Comparison of ENCODE assay signal across 10 cellular contexts in the genomic region with DNA sequence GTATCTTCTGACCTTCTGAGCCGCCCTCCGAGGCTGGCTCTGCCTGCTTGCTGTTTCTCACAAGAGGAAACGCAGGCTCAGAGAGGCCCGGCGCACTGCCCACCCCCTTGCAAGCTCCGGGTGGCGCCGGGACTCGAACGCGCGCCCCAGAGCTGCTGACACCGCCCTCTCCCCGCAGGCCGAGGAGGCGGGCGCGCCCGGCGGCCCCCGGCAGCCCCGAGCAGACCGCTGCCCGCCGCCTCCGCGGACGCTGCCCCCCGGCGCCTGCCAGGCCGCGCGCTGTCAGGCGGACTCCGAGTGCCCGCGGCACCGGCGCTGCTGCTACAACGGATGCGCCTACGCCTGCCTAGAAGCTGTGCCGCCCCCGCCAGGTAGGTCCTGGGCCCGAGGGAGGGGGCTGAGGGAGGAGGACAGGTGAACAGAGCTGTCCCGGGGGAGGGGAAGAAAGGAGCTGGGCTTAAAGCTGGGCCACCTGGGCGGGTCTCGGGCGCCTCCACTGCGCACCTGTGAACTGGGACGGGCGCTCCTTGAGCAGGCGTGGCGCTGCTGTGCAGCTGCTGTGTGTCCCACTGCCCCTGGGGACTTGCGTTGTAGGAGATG. TPM values are rescaled to one million over a fixed set of nuclear protein-coding genes. Genes with fewer than 3 reads are reported as not detected.
DNase-seq lines count a peak whose midpoint lies in the region; ATAC-seq and TF ChIP-seq lines count a peak whose summit lies in the region.
"Had no signal": no experiment of that assay in that cellular context is flagged by ENCODE, and none has a peak within 500 bp of the region (broad histone marks: within the 10 kb centered on the region; RNA-seq: fewer than 3 reads in every experiment).

No MANE protein-coding gene starts in this region.

- peaks cover 6% of the 10 kb centered on the region for H3K4me1 ChIP-seq in GM23338 (ENCODE audit: insufficient read depth)

- no peaks in the 10 kb centered on the region for H4K20me1 ChIP-seq in GM23338 (replicated peaks; ENCODE audit: insufficient read depth)

- H3K9me3 Mint-ChIP-seq in GM23338 = no peaks in the 10 kb centered on the region
- H3K9me3 Mint-ChIP-seq in glutamatergic neuron (ENCODE audit: unreplicated experiment) = peaks cover 4% of the 10 kb centered on the region
- no peaks in the 10 kb centered on the region for H3K9me3 Mint-ChIP-seq in progenitor cell of endocrine pancreas (ENCODE audit: low read depth)
- H3K9me3 Mint-ChIP-seq: activated T-helper 1 cell treated with anti-CD3 and anti-CD28 coated beads, Interleukin-12 subunit alpha, Interleukin-12 subunit beta, Interleukin-2, Interleukin-4 antibody, amounts not matched to agents 30 ng/mL and 10 ng/mL and 1 ng/mL, durations not matched to agents 14 hours and 24 hours and 36 hours had no signal

- H3K27me3 Mint-ChIP-seq in GM23338 (ENCODE audit: insufficient read depth, low read depth, poor library complexity) = peaks cover 19% of the 10 kb centered on the region
- peaks cover 11% of the 10 kb centered on the region for H3K27me3 Mint-ChIP-seq in glutamatergic neuron (ENCODE audit: unreplicated experiment)
- H3K27me3 Mint-ChIP-seq in progenitor cell of endocrine pancreas = peaks cover 33% of the 10 kb centered on the region

- H3K4me3 Mint-ChIP-seq in GM23338 (peak overlapping the region; percentile 75), glutamatergic neuron (ENCODE audit: unreplicated experiment) (no peak overlapping the region), progenitor cell of endocrine pancreas (ENCODE audit: low read depth) (peak overlapping the region; percentile 37)
- H3K4me3 Mint-ChIP-seq: activated T-helper 1 cell treated with anti-CD3 and anti-CD28 coated beads, Interleukin-12 subunit alpha, Interleukin-12 subunit beta, Interleukin-2, Interleukin-4 antibody, amounts not matched to agents 30 ng/mL and 10 ng/mL and 1 ng/mL, durations not matched to agents 14 hours and 24 hours and 36 hours had no signal

- H3K9me2 ChIP-seq in GM23338 (ENCODE audit: insufficient read depth) = no peaks in the 10 kb centered on the region

- no peaks in the 10 kb centered on the region for H3K36me3 ChIP-seq in GM23338 (ENCODE audit: insufficient read depth)

- peak; percentile 92 for ATAC-seq in GM23338

- no peak overlapping the region for H3K27ac Mint-ChIP-seq in GM23338
- H3K27ac Mint-ChIP-seq in glutamatergic neuron (ENCODE audit: unreplicated experiment) = no peak overlapping the region
- H3K27ac Mint-ChIP-seq in progenitor cell of endocrine pancreas = no peak overlapping the region
- H3K27ac Mint-ChIP-seq: activated T-helper 1 cell treated with anti-CD3 and anti-CD28 coated beads, Interleukin-12 subunit alpha, Interleukin-12 subunit beta, Interleukin-2, Interleukin-4 antibody, amounts not matched to agents 30 ng/mL and 10 ng/mL and 1 ng/mL, durations not matched to agents 14 hours and 24 hours and 36 hours had no signal

- TF ChIP-seq CTCF in GM23338 (conservative IDR thresholded peaks at IDR 0.05; ENCODE audit: low read depth in 2 of 2) = peak; percentile 10 to 41; a peak in 2 of 4 replicates
- TF ChIP-seq CTCF in glutamatergic neuron (IDR thresholded peaks at IDR 0.05; ENCODE audit: partially characterized antibody, unreplicated experiment) = no peak
- TF ChIP-seq CTCF in progenitor cell of endocrine pancreas (IDR thresholded peaks at IDR 0.05; ENCODE audit: unreplicated experiment) = peak; percentile 19

- H3K79me2 ChIP-seq in GM23338 (replicated peaks; ENCODE audit: insufficient read depth) = no peaks in the 10 kb centered on the region

- no peaks in the 10 kb centered on the region for H3K36me3 Mint-ChIP-seq in GM23338 (ENCODE audit: low read depth)
- H3K36me3 Mint-ChIP-seq in glutamatergic neuron (ENCODE audit: unreplicated experiment) = no peaks in the 10 kb centered on the region
- no peaks in the 10 kb centered on the region for H3K36me3 Mint-ChIP-seq in progenitor cell of endocrine pancreas (ENCODE audit: insufficient read depth)

- H3F3A ChIP-seq in GM23338 (replicated peaks; ENCODE audit: low read depth) = 0 out of 2 replicates have a peak, but pooled peaks cover 4% of the 10 kb centered on the region

- peak overlapping the region; percentile 90 for H2AFZ ChIP-seq in GM23338

- peak overlapping the region; percentile 60 for H3K4me3 ChIP-seq in GM23338

- H3K4me1 Mint-ChIP-seq in GM23338 = peaks cover 7% of the 10 kb centered on the region; the same call in 2 of the 3 replicates
- peaks cover 11% of the 10 kb centered on the region for H3K4me1 Mint-ChIP-seq in glutamatergic neuron (ENCODE audit: low read depth, unreplicated experiment)
- H3K4me1 Mint-ChIP-seq in progenitor cell of endocrine pancreas (ENCODE audit: low read depth) = peaks cover 1% of the 10 kb centered on the region

- no peak overlapping the region for H3K27ac ChIP-seq in GM23338 (ENCODE audit: low read depth)

- no peaks in the 10 kb centered on the region for H3K27me3 ChIP-seq in GM23338 (ENCODE audit: insufficient read depth)

- DNase-seq in GM23338 (ENCODE audit: low spot score) (peak; percentile 93), NCI-H345 treated with DMSO at 0.1 percent for 48 hours (lab: John Stamatoyannopoulos, UW; ENCODE audit: unreplicated experiment) (peak; percentile 51), glutamatergic neuron (peak; percentile 33), progenitor cell of endocrine pancreas (ENCODE audit: low spot score, unreplicated experiment) (peak; percentile 27), GM19238 (ENCODE audit: insufficient read length, low spot score) (no peak), occipital lobe (lab: John Stamatoyannopoulos, UW) (no peak), HuH-7.5 (ENCODE audit: low spot score) (no peak)
- no peak for DNase-seq in activated effector memory CD4-positive, alpha-beta T cell treated with Interleukin-2 at 50 U/mL for 16 hours
- DNase-seq: activated CD4-positive, alpha-beta T cell treated with anti-CD3 and anti-CD28 coated beads for 1 hour had no signal

- H3K4me2 ChIP-seq in GM23338 = peak overlapping the region; percentile 88

TF ChIP-seq in GM23338, 12 proteins besides CTCF, POLR2A, EP300 and RAD21 (continues in another document):
- TF ChIP-seq NANOG (IDR thresholded peaks at IDR 0.05; ENCODE audit: borderline replicate concordance) (no peak), POLR2AphosphoS5 (IDR thresholded peaks at IDR 0.05; ENCODE audit: low read depth) (no peak), STAT1 (IDR thresholded peaks at IDR 0.05; ENCODE audit: unreplicated experiment) (no peak), EZH2 (IDR thresholded peaks at IDR 0.05; ENCODE audit: low read depth, unreplicated experiment) (no peak)
- TF ChIP-seq, protein P1, sequence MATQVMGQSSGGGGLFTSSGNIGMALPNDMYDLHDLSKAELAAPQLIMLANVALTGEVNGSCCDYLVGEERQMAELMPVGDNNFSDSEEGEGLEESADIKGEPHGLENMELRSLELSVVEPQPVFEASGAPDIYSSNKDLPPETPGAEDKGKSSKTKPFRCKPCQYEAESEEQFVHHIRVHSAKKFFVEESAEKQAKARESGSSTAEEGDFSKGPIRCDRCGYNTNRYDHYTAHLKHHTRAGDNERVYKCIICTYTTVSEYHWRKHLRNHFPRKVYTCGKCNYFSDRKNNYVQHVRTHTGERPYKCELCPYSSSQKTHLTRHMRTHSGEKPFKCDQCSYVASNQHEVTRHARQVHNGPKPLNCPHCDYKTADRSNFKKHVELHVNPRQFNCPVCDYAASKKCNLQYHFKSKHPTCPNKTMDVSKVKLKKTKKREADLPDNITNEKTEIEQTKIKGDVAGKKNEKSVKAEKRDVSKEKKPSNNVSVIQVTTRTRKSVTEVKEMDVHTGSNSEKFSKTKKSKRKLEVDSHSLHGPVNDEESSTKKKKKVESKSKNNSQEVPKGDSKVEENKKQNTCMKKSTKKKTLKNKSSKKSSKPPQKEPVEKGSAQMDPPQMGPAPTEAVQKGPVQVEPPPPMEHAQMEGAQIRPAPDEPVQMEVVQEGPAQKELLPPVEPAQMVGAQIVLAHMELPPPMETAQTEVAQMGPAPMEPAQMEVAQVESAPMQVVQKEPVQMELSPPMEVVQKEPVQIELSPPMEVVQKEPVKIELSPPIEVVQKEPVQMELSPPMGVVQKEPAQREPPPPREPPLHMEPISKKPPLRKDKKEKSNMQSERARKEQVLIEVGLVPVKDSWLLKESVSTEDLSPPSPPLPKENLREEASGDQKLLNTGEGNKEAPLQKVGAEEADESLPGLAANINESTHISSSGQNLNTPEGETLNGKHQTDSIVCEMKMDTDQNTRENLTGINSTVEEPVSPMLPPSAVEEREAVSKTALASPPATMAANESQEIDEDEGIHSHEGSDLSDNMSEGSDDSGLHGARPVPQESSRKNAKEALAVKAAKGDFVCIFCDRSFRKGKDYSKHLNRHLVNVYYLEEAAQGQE (IDR thresholded peaks at IDR 0.05; ENCODE audit: unreplicated experiment) = no peak

RNA-seq across cellular contexts. Expression of a gene that starts 18.2 kb away (rescaled TPM):
- total RNA-seq in GM23338 (2014; rRNA removed; shearing (Covaris generic)) = 0.43 and 0.76 TPM in 2 replicates
- polyA plus RNA-seq in GM23338 (2016; fragmentation: Nextera tagmentation; extraction: Ambion mirVana) = 0.70 and 0.95 TPM in 2 replicates
- 0.93 TPM for total RNA-seq in glutamatergic neuron (ENCODE audit: unreplicated experiment)
- 0.09 and 0.24 TPM in 2 replicates for total RNA-seq in progenitor cell of endocrine pancreas
- total RNA-seq in occipital lobe = 0.62 TPM
- total RNA-seq: activated T-helper 1 cell treated with anti-CD3 and anti-CD28 coated beads, Interleukin-12 subunit alpha, Interleukin-12 subunit beta, Interleukin-2, Interleukin-4 antibody, amounts not matched to agents 30 ng/mL and 10 ng/mL and 1 ng/mL, durations not matched to agents 14 hours and 24 hours and 36 hours had no signal

RNA-seq across cellular contexts. Expression of a gene that starts 55.5 kb away (rescaled TPM):
- 2.1 and 2.3 TPM in 2 replicates for total RNA-seq in GM23338 (2014; rRNA removed; shearing (Covaris generic))
- polyA plus RNA-seq in GM23338 (2016; fragmentation: Nextera tagmentation; extraction: Ambion mirVana) = 2.1 and 2.9 TPM in 2 replicates
- not detected for total RNA-seq in glutamatergic neuron (ENCODE audit: unreplicated experiment)
- total RNA-seq in progenitor cell of endocrine pancreas = 6.8 and 10.8 TPM in 2 replicates
- total RNA-seq in occipital lobe = 7.0 TPM
- total RNA-seq: activated T-helper 1 cell treated with anti-CD3 and anti-CD28 coated beads, Interleukin-12 subunit alpha, Interleukin-12 subunit beta, Interleukin-2, Interleukin-4 antibody, amounts not matched to agents 30 ng/mL and 10 ng/mL and 1 ng/mL, durations not matched to agents 14 hours and 24 hours and 36 hours had no signal

Comparison
In these comparisons a context has a peak if more than half of its experiments do, and no peak if none do; other contexts are left out.
1. DNase-seq: peak in GM23338 (single experiment), NCI-H345 treated with DMSO at 0.1 percent for 48 hours (single experiment), glutamatergic neuron (single experiment) and progenitor cell of endocrine pancreas (single experiment); none in GM19238 (single experiment), activated effector memory CD4-positive, alpha-beta T cell treated with Interleukin-2 at 50 U/mL for 16 hours (single experiment), occipital lobe (single experiment) and HuH-7.5 (single experiment).